ENCODE assay signal across 10 cellular contexts in genomic region chr22:46027219-46028068, GRCh38. TPM values are rescaled to one million over a fixed set of nuclear protein-coding genes. Genes with fewer than 3 reads are reported as not detected.
DNase-seq lines count a peak whose midpoint lies in the region; ATAC-seq and TF ChIP-seq lines count a peak whose summit lies in the region.
"Had no signal": no experiment of that assay in that cellular context is flagged by ENCODE, and none has a peak within 500 bp of the region (broad histone marks: within the 10 kb centered on the region; RNA-seq: fewer than 3 reads in every experiment).

No MANE protein-coding gene starts in this region.

- peak overlapping the region; percentile 64 to 82 for H3K27ac ChIP-seq in ascending aorta
- peak overlapping the region; percentile 72 for H3K27ac ChIP-seq in psoas muscle

- 6 to 14% (median 8%) methylated on average over 52 to 89 of the region's 89 CpGs for WGBS in psoas muscle, 3 donors

- ATAC-seq in psoas muscle = peak; percentile 72 to 91 (median 82)
- ATAC-seq in HG03159 (IDR thresholded peaks at IDR 0.05; ENCODE audit: unreplicated experiment) = no peak
- ATAC-seq in HG03196 (IDR thresholded peaks at IDR 0.05; ENCODE audit: unreplicated experiment) = no peak

- peak overlapping the region; percentile 60 to 67 for H3K4me3 ChIP-seq in ascending aorta
- H3K4me3 ChIP-seq in iPS-11a (ENCODE audit: low read depth, low read length) = peak overlapping the region; percentile 17
- peak overlapping the region; percentile 66 for H3K4me3 ChIP-seq in psoas muscle

- H3K4me1 ChIP-seq in ascending aorta (peaks cover 0 to 7% of the 10 kb centered on the region in 2 donors), psoas muscle (no peaks in the 10 kb centered on the region)

- intact Hi-C loops in ascending aorta (cut with DNase I) = no loop called here
- intact Hi-C loops in psoas muscle (cut with DNase I) = no loop called here

- peak; percentile 34 for DNase-seq in ELR (ENCODE audit: low read depth)
- peak; percentile 12 to 81 for DNase-seq in ascending aorta (ENCODE audit: low spot score in 2 of 2)
- DNase-seq in psoas muscle = peak; percentile 72 to 88
- DNase-seq in NCI-H187 treated with DMSO at 0.1 percent for 48 hours (lab: John Stamatoyannopoulos, UW) = no peak
- no peak for DNase-seq in stimulated activated CD4-positive, alpha-beta T cell treated with anti-CD3 and anti-CD28 coated beads, Interleukin-12 subunit alpha, Interleukin-12 subunit beta, amount 100 ng/mL, for 4 hours

- H3K9me3 ChIP-seq in ascending aorta = no peaks in the 10 kb centered on the region
- no peaks in the 10 kb centered on the region for H3K9me3 ChIP-seq in psoas muscle

- no peaks in the 10 kb centered on the region for H3K36me3 ChIP-seq in ascending aorta
- H3K36me3 ChIP-seq in psoas muscle (ENCODE audit: insufficient read depth in 1 of 2, low read depth in 1 of 2) = no peaks in the 10 kb centered on the region

- peak in 2 of 3 experiments; percentile 25 to 39 for TF ChIP-seq CTCF in ascending aorta (IDR thresholded peaks at IDR 0.05)
- TF ChIP-seq CTCF in psoas muscle (IDR thresholded peaks at IDR 0.05) = peak; percentile 17

- no peaks in the 10 kb centered on the region for H3K27me3 ChIP-seq in ascending aorta
- no peaks in the 10 kb centered on the region for H3K27me3 ChIP-seq in psoas muscle (ENCODE audit: insufficient read depth in 3 of 3, low read length in 2 of 3)

RNA-seq across cellular contexts. Expression of gene WNT7B, which starts 50.5 kb away (rescaled TPM):
- total RNA-seq in ascending aorta (not detected), psoas muscle (not detected)
- polyA plus RNA-seq in psoas muscle = under 1 TPM in 1 of 3 donors, not detected in 2; 0.05 TPM
- total RNA-seq: pulmonary artery endothelial cell; T-helper 1 cell treated with Interleukin-12 subunit alpha and Interleukin-12 subunit beta and Interleukin-4 antibody, amounts not matched to agents 30 ng/mL and 1 ng/mL, for 36 hours had no signal

Comparison
In these comparisons a context has a peak if more than half of its experiments do, and no peak if none do; other contexts are left out.
1. DNase-seq: peak in ELR (single experiment), ascending aorta (2 of 2) and psoas muscle (2 of 2); none in NCI-H187 treated with DMSO at 0.1 percent for 48 hours (single experiment) and stimulated activated CD4-positive, alpha-beta T cell treated with anti-CD3 and anti-CD28 coated beads, Interleukin-12 subunit alpha, Interleukin-12 subunit beta, amount 100 ng/mL, for 4 hours (single experiment).
2. ATAC-seq: peak in psoas muscle (4 of 4); none in HG03159 (single experiment) and HG03196 (single experiment).
3. Peak in every context shown above with its lines, with median percentiles within 50 percentile points of each other: H3K4me3 ChIP-seq.